1 cellular context compared by ENCODE assay signal in the genomic region with DNA sequence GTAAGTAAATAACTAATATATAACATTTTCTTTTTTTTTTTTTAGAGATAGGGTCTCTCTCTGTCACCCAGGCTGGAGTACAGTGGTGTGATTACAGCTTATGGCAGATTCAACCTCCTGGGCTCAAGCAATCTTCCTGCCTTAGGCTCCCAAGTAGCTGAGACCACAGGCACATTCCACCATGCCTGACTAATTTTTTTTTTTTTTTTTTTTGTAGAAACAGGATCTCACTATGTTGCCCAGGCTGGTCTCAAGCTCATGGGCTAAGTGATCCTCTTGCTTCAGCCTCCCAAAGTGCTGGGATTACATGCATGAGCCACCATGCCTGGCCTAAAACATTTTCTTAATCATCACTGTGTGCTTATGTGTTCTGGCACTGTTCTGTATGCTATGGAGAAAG.
TF ChIP-seq lines count a peak whose summit lies in the region.

No MANE protein-coding gene starts in this region.

TF ChIP-seq in K562, 482 proteins besides CTCF, POLR2A, EP300 and RAD21:
- TF ChIP-seq ZNF121 (CRISPR knock-in tag; conservative IDR thresholded peaks at IDR 0.05) (peak; percentile 56; the same call in 1 of the 2 replicates), CXXC5 (CRISPR knock-in tag; IDR thresholded peaks at IDR 0.05) (no peak), ARID2 (IDR thresholded peaks at IDR 0.05) (no peak), RCOR1 (IDR thresholded peaks at IDR 0.05; ENCODE audit: borderline replicate concordance in 1 of 2, low read depth in 2 of 2, low read length in 2 of 2) (no peak)
- TF ChIP-seq, protein P1, sequence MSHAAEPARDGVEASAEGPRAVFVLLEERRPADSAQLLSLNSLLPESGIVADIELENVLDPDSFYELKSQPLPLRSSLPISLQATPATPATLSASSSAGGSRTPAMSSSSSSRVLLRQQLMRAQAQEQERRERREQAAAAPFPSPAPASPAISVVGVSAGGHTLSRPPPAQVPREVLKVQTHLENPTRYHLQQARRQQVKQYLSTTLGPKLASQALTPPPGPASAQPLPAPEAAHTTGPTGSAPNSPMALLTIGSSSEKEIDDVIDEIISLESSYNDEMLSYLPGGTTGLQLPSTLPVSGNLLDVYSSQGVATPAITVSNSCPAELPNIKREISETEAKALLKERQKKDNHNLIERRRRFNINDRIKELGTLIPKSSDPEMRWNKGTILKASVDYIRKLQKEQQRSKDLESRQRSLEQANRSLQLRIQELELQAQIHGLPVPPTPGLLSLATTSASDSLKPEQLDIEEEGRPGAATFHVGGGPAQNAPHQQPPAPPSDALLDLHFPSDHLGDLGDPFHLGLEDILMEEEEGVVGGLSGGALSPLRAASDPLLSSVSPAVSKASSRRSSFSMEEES (CRISPR knock-in tag; IDR thresholded peaks at IDR 0.05) = no peak
